Comparison of ENCODE assay signal across 17 cellular contexts in the genomic region with DNA sequence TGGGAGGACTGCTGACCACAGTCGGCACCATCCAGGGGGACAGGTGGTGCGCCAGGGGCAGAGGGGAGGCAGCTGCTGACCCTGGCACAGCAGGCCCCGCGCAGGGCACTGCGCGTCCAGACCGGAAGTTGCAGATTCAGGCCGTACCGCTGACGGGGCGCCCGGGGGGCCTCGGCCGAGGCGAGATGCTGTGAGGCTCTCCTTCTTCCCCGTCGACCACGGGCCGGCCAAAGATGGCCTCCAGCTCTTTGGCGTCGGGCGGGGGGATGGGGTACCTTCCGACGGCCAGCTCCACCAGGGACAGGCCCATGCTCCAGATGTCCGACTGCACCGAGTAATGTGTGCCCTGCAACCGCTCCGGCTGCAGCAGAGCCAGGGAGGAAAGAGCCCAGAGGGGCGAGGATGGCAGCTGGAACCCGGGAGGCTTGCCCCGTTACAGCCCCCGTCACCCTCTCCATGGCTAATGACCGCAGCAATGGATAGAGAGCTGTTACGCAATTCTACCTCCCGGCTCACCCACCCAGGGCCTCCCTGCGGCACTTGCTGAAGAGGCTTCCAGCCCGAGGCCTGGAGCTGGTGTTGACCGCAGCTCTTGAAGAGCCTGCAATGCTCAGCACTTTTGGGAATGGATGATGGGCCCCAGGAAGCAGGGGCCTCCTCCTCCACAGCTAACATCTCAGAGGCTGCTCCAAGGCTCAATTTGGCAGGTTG. TPM values are rescaled to one million over a fixed set of nuclear protein-coding genes. Genes with fewer than 3 reads are reported as not detected.
"Had no signal": no experiment of that assay in that cellular context is flagged by ENCODE, and none has a peak within 500 bp of the region (broad histone marks: within the 10 kb centered on the region; RNA-seq: fewer than 3 reads in every experiment).

No MANE protein-coding gene starts in this region.

- H3K9me3 ChIP-seq: transverse colon had no signal

- H3K27ac ChIP-seq: transverse colon had no signal

- H3K4me3 ChIP-seq: transverse colon had no signal

- ATAC-seq: activated CD4-positive, alpha-beta T cell treated with anti-CD3 and anti-CD28 coated beads for 36 hours; activated CD8-positive, alpha-beta T cell treated with anti-CD3 and anti-CD28 coated beads for 36 hours; activated T-cell treated with anti-CD3 and anti-CD28 coated beads, Interleukin-2, amount 50 U/mL, for 4 hours; stimulated activated naive CD8-positive, alpha-beta T cell treated with anti-CD3 and anti-CD28 coated beads, Interleukin-15, Interleukin-2, amounts not matched to agents 100 U/mL and 50 U/mL, for 24 hours; T-helper 17 cell had no signal

- H3K27me3 ChIP-seq: transverse colon had no signal

- DNase-seq: activated CD4-positive, alpha-beta T cell treated with anti-CD3 and anti-CD28 coated beads for 36 hours; activated CD8-positive, alpha-beta T cell treated with anti-CD3 and anti-CD28 coated beads for 36 hours; activated effector memory CD4-positive, alpha-beta T cell treated with Interleukin-2 at 50 U/mL for 16 hours; activated naive CD4-positive, alpha-beta T cell treated with anti-CD3 and anti-CD28 coated beads, Interleukin-2, amount 50 U/mL, for 16 hours; activated T-cell treated with anti-CD3 and anti-CD28 coated beads, Interleukin-2, amount 50 U/mL, for 4 hours; kidney glomerular epithelial cell; small intestine; stimulated activated naive CD8-positive, alpha-beta T cell treated with anti-CD3 and anti-CD28 coated beads, Interleukin-15, Interleukin-2, amounts not matched to agents 100 U/mL and 50 U/mL, for 24 hours; T-helper 17 cell; transverse colon had no signal

- FAIRE-seq: endometrium, small intestine had no signal

RNA-seq across cellular contexts. Expression of gene CREB3L3, which starts 54.2 kb away (rescaled TPM):
- total RNA-seq: activated CD4-positive, alpha-beta T cell treated with anti-CD3 and anti-CD28 coated beads for 36 hours; activated CD8-positive, alpha-beta T cell treated with anti-CD3 and anti-CD28 coated beads for 36 hours; lung microvascular endothelial cell; myocyte; omental fat pad; right cardiac atrium had no signal
- polyA plus RNA-seq: esophagus, neural cell, right cardiac atrium had no signal
